19 cellular contexts compared by ENCODE assay signal in the genomic region with DNA sequence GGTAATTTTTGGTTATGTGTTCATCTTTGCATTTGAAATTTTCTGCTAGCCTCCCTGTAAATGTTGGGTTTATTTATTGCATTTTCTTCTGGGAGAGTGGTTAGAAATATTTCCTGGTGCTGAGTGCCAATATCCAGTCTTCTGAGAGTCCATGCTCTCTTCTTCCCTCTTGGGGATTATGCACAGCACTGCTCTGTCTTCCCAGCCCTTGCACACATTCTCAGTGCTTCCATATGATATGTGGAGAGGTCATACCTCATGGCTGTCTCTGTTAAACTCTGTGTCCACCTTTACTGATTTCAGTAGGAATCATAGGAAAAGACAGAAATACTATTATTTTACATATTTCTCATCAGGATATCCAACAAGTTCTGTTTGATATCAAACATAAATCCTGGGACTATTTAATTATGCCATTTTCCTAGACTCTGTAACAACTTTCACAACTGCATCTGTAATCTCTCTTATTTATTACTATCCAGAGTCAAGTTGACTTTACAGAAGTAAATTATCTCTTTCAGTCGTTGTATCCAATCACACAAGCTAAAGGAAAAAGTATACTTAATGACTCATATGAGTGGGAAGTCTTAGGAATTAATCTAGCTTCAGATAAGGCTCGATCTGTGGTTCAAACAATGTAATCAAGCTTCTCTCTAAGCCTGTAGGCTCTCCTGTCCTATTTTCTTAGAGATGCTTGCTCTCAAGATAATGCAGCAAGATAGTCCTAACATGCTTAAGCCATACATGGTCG. TPM values are rescaled to one million over a fixed set of nuclear protein-coding genes. Genes with fewer than 3 reads are reported as not detected.
DNase-seq lines count a peak whose midpoint lies in the region; ATAC-seq, FAIRE-seq and TF ChIP-seq lines count a peak whose summit lies in the region.
"Had no signal": no experiment of that assay in that cellular context is flagged by ENCODE, and none has a peak within 500 bp of the region (broad histone marks: within the 10 kb centered on the region; RNA-seq: fewer than 3 reads in every experiment).

No MANE protein-coding gene starts in this region.

- no peaks in the 10 kb centered on the region for H3K27me3 ChIP-seq in IMR-90 (ENCODE audit: control insufficient read depth, insufficient read depth, low read length)
- H3K27me3 ChIP-seq in H1 (replicated peaks in 1 of 4; ENCODE audit: control insufficient read depth in 3 of 4, extremely low read depth in 1 of 4, insufficient read depth in 3 of 4, low read length in 3 of 4) = no peaks in the 10 kb centered on the region
- H3K27me3 ChIP-seq in esophagus squamous epithelium = no peaks in the 10 kb centered on the region
- H3K27me3 ChIP-seq: BE2C, upper lobe of right lung had no signal

- H2BK120ac ChIP-seq in IMR-90 (ENCODE audit: low read depth, low read length) (no peak overlapping the region), H1 (replicated peaks; ENCODE audit: low read depth, low read length) (no peak overlapping the region)

- no peak overlapping the region for H2BK20ac ChIP-seq in IMR-90 (ENCODE audit: low read depth, low read length)
- H2BK20ac ChIP-seq in H1 (ENCODE audit: low read length) = no peak overlapping the region

- H3K9me3 ChIP-seq in IMR-90 (ENCODE audit: control insufficient read depth, insufficient read depth, low read length) = no peaks in the 10 kb centered on the region
- no peaks in the 10 kb centered on the region for H3K9me3 ChIP-seq in H1 (ENCODE audit: insufficient read depth in 2 of 2, low read depth in 1 of 2, low read length in 1 of 2)
- no peaks in the 10 kb centered on the region for H3K9me3 ChIP-seq in mucosa of descending colon
- H3K9me3 ChIP-seq in esophagus squamous epithelium = no peaks in the 10 kb centered on the region
- H3K9me3 ChIP-seq: BE2C, upper lobe of right lung had no signal

- H3K4me2 ChIP-seq in IMR-90 (ENCODE audit: low read depth, low read length) (no peak overlapping the region), H1 (ENCODE audit: insufficient read depth in 1 of 2, low read depth in 2 of 2, low read length in 2 of 2) (no peak overlapping the region)

- H3K79me1 ChIP-seq in IMR-90 (ENCODE audit: low read depth in 1 of 2, low read length in 2 of 2) = no peaks in the 10 kb centered on the region
- no peaks in the 10 kb centered on the region for H3K79me1 ChIP-seq in H1 (ENCODE audit: low read depth, low read length)

- FAIRE-seq in H1 (lab: Jason Lieb, UNC) = peak; percentile 76

- H3K79me2 ChIP-seq in H1 (ENCODE audit: control insufficient read depth in 1 of 2, insufficient read depth in 2 of 2, low read length in 2 of 2) = no peaks in the 10 kb centered on the region

- H3K4me3 ChIP-seq in IMR-90 (ENCODE audit: insufficient read depth, low read depth, low read length) (no peak overlapping the region), H1 (ENCODE audit: extremely low read depth in 1 of 4, insufficient read depth in 2 of 4, low read depth in 3 of 4, low read length in 4 of 4) (no peak overlapping the region), mucosa of descending colon (no peak overlapping the region), coronary artery (no peak overlapping the region), esophagus squamous epithelium (no peak overlapping the region)
- H3K4me3 ChIP-seq: upper lobe of right lung had no signal

- H3K18ac ChIP-seq in IMR-90 (ENCODE audit: low read depth, low read length) = no peak overlapping the region
- no peak overlapping the region for H3K18ac ChIP-seq in H1 (ENCODE audit: extremely low read depth, low read length)

- H4K91ac ChIP-seq in IMR-90 (ENCODE audit: insufficient read depth, low read depth, low read length) = no peak overlapping the region
- no peak overlapping the region for H4K91ac ChIP-seq in H1 (replicated peaks; ENCODE audit: insufficient read length, low read length)

- H3K27ac ChIP-seq in IMR-90 (ENCODE audit: insufficient read depth, low read length) (no peak overlapping the region), H1 (ENCODE audit: low read depth, low read length) (no peak overlapping the region), coronary artery (no peak overlapping the region), esophagus squamous epithelium (no peak overlapping the region)
- H3K27ac ChIP-seq: RWPE1, upper lobe of right lung had no signal

- POLR2A ChIA-PET in IMR-90 (lab: Charles Lee; ENCODE audit: unreplicated experiment) = no interaction called here
- POLR2A ChIA-PET in H1 (lab: Charles Lee; ENCODE audit: partially characterized antibody) = no interaction called here

- no peaks in the 10 kb centered on the region for H3K36me3 ChIP-seq in IMR-90 (ENCODE audit: control insufficient read depth, insufficient read depth, low read length)
- no peaks in the 10 kb centered on the region for H3K36me3 ChIP-seq in H1 (ENCODE audit: control insufficient read depth in 2 of 4, insufficient read depth in 4 of 4, low read length in 3 of 4)
- no peaks in the 10 kb centered on the region for H3K36me3 ChIP-seq in mucosa of descending colon (ENCODE audit: low read depth)
- no peaks in the 10 kb centered on the region for H3K36me3 ChIP-seq in esophagus squamous epithelium
- H3K36me3 ChIP-seq: BE2C, upper lobe of right lung had no signal

- intact Hi-C loops in IMR-90 (cut with micrococcal nuclease) = no loop called here
- intact Hi-C loops in mucosa of descending colon (cut with DNase I, micrococcal nuclease) = no loop called here
- intact Hi-C loops in esophagus squamous epithelium (cut with DNase I) = no loop called here

- no peak for TF ChIP-seq EP300 in H1 (IDR thresholded peaks at IDR 0.05; ENCODE audit: borderline replicate concordance in 1 of 2, low read depth in 2 of 2, low read length in 2 of 2)

- H2BK12ac ChIP-seq in H1 (ENCODE audit: low read depth, low read length) = no peak overlapping the region

- H3K4ac ChIP-seq in IMR-90 (ENCODE audit: low read depth, low read length) = no peak overlapping the region
- H3K4ac ChIP-seq in H1 (replicated peaks; ENCODE audit: insufficient read length, low read depth, low read length) = no peak overlapping the region

- no peak overlapping the region for H2BK5ac ChIP-seq in IMR-90 (ENCODE audit: low read depth, low read length, poor library complexity, severe bottlenecking)
- H2BK5ac ChIP-seq in H1 (ENCODE audit: low read depth, low read length) = no peak overlapping the region

- H3K14ac ChIP-seq in IMR-90 (replicated peaks; ENCODE audit: low read depth, low read length) (no peak overlapping the region), H1 (ENCODE audit: insufficient read length) (no peak overlapping the region)

- ATAC-seq in IMR-90 (ENCODE audit: low read depth) (peak; percentile 83), mucosa of descending colon (peak; percentile 43)
- ATAC-seq: stimulated activated naive CD8-positive, alpha-beta T cell treated with anti-CD3 and anti-CD28 coated beads, Interleukin-15, Interleukin-2, amounts not matched to agents 100 U/mL and 50 U/mL, for 24 hours; upper lobe of right lung had no signal

- TF ChIP-seq RAD21 in IMR-90 (IDR thresholded peaks at IDR 0.05; ENCODE audit: low read length) = no peak
- no peak for TF ChIP-seq RAD21 in H1 (IDR thresholded peaks at IDR 0.05 in 1 of 2, conservative IDR thresholded peaks at IDR 0.05 in 1 of 2; ENCODE audit: low read depth in 2 of 2, low read length in 2 of 2)

- H3K9ac ChIP-seq in IMR-90 (ENCODE audit: low read depth, low read length) (no peak overlapping the region), H1 (replicated peaks in 1 of 4; ENCODE audit: extremely low read depth in 1 of 4, low read depth in 3 of 4, low read length in 3 of 4) (peak overlapping the region in 1 of 4 experiments; percentile 34; a peak in 1 of 7 replicates)

- H2AK5ac ChIP-seq in IMR-90 (ENCODE audit: low read depth, low read length) (no peak overlapping the region), H1 (ENCODE audit: low read depth, low read length) (no peak overlapping the region)

- H2BK15ac ChIP-seq in IMR-90 (ENCODE audit: low read depth, low read length) (no peak overlapping the region), H1 (ENCODE audit: low read length) (no peak overlapping the region)

- TF ChIP-seq CTCF in IMR-90 (conservative IDR thresholded peaks at IDR 0.05; ENCODE audit: low read depth, low read length) (no peak), H1 (IDR thresholded peaks at IDR 0.05; ENCODE audit: control extremely low read depth in 1 of 3, insufficient read depth in 1 of 3, low read depth in 1 of 3, low read length in 3 of 3) (no peak), mucosa of descending colon (IDR thresholded peaks at IDR 0.05) (no peak), coronary artery (IDR thresholded peaks at IDR 0.05) (no peak), esophagus squamous epithelium (IDR thresholded peaks at IDR 0.05) (no peak)

- DNase-seq in COLO829 (ENCODE audit: low spot score) (peak; percentile 44), IMR-90 (peak; percentile 59), H1 (ENCODE audit: low read depth in 1 of 2, low spot score in 2 of 2) (no peak), mucosa of descending colon (no peak), islet precursor cell (no peak), coronary artery (ENCODE audit: low spot score) (no peak), retina (no peak), esophagus squamous epithelium (lab: John Stamatoyannopoulos, UW) (no peak)
- DNase-seq: activated CD4-positive, CD25-positive, alpha-beta regulatory T cell treated with anti-CD3 and anti-CD28 coated beads, Interleukin-2, amount 50 U/mL, for 72 hours; BE2C; DMS79 treated with DMSO at 0.1 percent for 48 hours; effector CD4-positive, alpha-beta T cell; MM.1S; NCI-H2029 treated with DMSO at 0.1 percent for 48 hours; NCI-H82; stimulated activated naive CD8-positive, alpha-beta T cell treated with anti-CD3 and anti-CD28 coated beads, Interleukin-15, Interleukin-2, amounts not matched to agents 100 U/mL and 50 U/mL, for 24 hours; upper lobe of right lung had no signal

- H4K8ac ChIP-seq in IMR-90 (ENCODE audit: low read depth in 2 of 2, low read length in 2 of 2) (no peak overlapping the region), H1 (ENCODE audit: extremely low read depth, insufficient read depth, low read length) (no peak overlapping the region)

- no CpG with 5 or more reads among the region's 3 CpGs for WGBS in IMR-90 (ENCODE audit: extremely low coverage in 2 of 2, insufficient read length in 1 of 2), 2 experiments
- 69% methylated on average over 3 of the region's 3 CpGs; no CpG with 5 or more reads in 1 of the 2 experiments for WGBS in H1 (ENCODE audit: extremely low coverage in 1 of 2, insufficient coverage in 1 of 2, insufficient read length in 1 of 2, insufficient replicate concordance in 2 of 2, low coverage in 1 of 2, low lambda C conversion rate in 2 of 2, missing lambda C conversion rate in 1 of 2), 2 experiments
- 29 to 30% methylated on average over 3 of the region's 3 CpGs for WGBS in esophagus squamous epithelium, 2 donors

- H4K20me1 ChIP-seq in IMR-90 (ENCODE audit: insufficient read depth, low read length) (no peaks in the 10 kb centered on the region), H1 (replicated peaks in 1 of 2; ENCODE audit: control insufficient read depth in 1 of 2, insufficient read depth in 2 of 2, low read length in 2 of 2) (no peaks in the 10 kb centered on the region)

- H3K23me2 ChIP-seq in H1 (ENCODE audit: low read depth, low read length) = no peaks in the 10 kb centered on the region

- CTCF ChIA-PET in IMR-90 (lab: Yijun Ruan, JAX) (no interaction called here), H1 (lab: Charles Lee; ENCODE audit: partially characterized antibody) (no interaction called here)

- no peak overlapping the region for H2AK9ac ChIP-seq in IMR-90 (replicated peaks; ENCODE audit: low read depth, low read length, poor library complexity)

- H4K5ac ChIP-seq in IMR-90 (ENCODE audit: low read depth, low read length) = no peak overlapping the region
- H4K5ac ChIP-seq in H1 (ENCODE audit: insufficient read length, low read depth, low read length) = no peak overlapping the region

- H2AFZ ChIP-seq in IMR-90 (replicated peaks; ENCODE audit: low read length, poor library complexity) (no peak overlapping the region), H1 (ENCODE audit: low read length) (no peak overlapping the region)

- no peaks in the 10 kb centered on the region for H3K9me1 ChIP-seq in IMR-90 (ENCODE audit: insufficient read depth, low read length)

- H3K4me1 ChIP-seq in IMR-90 (ENCODE audit: control insufficient read depth, insufficient read depth, low read length) (no peaks in the 10 kb centered on the region), H1 (replicated peaks in 1 of 4; ENCODE audit: control insufficient read depth in 3 of 4, insufficient read depth in 4 of 4, low read length in 3 of 4) (peaks cover 0 to 4% (median 3%) of the 10 kb centered on the region in 4 experiments; a peak in 3 of 7 replicates), mucosa of descending colon (ENCODE audit: low read depth) (peaks cover 3% of the 10 kb centered on the region), esophagus squamous epithelium (no peaks in the 10 kb centered on the region)
- H3K4me1 ChIP-seq: BE2C, upper lobe of right lung had no signal

- TF ChIP-seq POLR2A in IMR-90 (IDR thresholded peaks at IDR 0.05; ENCODE audit: low read depth, low read length) (no peak), H1 (IDR thresholded peaks at IDR 0.05; ENCODE audit: control extremely low read depth in 1 of 2, low read depth in 2 of 2, low read length in 2 of 2) (no peak), esophagus squamous epithelium (IDR thresholded peaks at IDR 0.05) (no peak)

- no TSS peak for BruUV-seq in IMR-90 (replicated peaks; lab: Mats Ljungman, UMichigan)

- dilution Hi-C loops in IMR-90 (cut with HindIII; ENCODE audit: low sequenced_read_pairs, unreplicated experiment) = no loop called here

- H3K23ac ChIP-seq in IMR-90 (ENCODE audit: low read depth, low read length) (no peak overlapping the region), H1 (ENCODE audit: insufficient read length) (no peak overlapping the region)

- H3K56ac ChIP-seq in IMR-90 (ENCODE audit: extremely low read depth, insufficient read depth, low read length) (no peak overlapping the region), H1 (replicated peaks; ENCODE audit: insufficient read length, low read depth, low read length) (no peak overlapping the region)

- in situ Hi-C loops in IMR-90 (cut with MboI; ENCODE audit: low sequenced_read_pairs) = no loop called here

RNA-seq across cellular contexts. Expression of gene NXPE1, which starts 2.7 kb away (rescaled TPM):
- not detected in 2 replicates for total RNA-seq in IMR-90 (2012; rRNA removed)
- not detected in 2 replicates for polyA plus RNA-seq in IMR-90 (2012; rRNA removed)
- polyA plus RNA-seq in IMR-90 (2012; cell fraction: cytosol; rRNA removed) = not detected in 2 replicates
- not detected in 2 replicates for polyA plus RNA-seq in IMR-90 (2012; cell fraction: nucleus; rRNA removed; ENCODE audit: low replicate concordance)
- total RNA-seq in H1 (2021; fragmentation: NEBNext Ultra II Directional; extraction: Animal tissue kit (Norgen Biotek cat#: 25700)) = not detected in 2 replicates
- polyA plus RNA-seq in H1 (2011; rRNA removed) = not detected in 2 replicates
- not detected for polyA plus RNA-seq in H1 (2011; cell fraction: cytosol; rRNA removed)
- not detected for polyA plus RNA-seq in H1 (2011; cell fraction: nucleus; rRNA removed)
- not detected in 4 replicates for polyA plus RNA-seq in H1 (2012, experiment 1 of 2)
- polyA plus RNA-seq in H1 (2012, experiment 2 of 2) = 0.08 TPM
- polyA plus RNA-seq in H1 (2013, experiment 1 of 2) = not detected
- not detected for polyA plus RNA-seq in H1 (2013, experiment 2 of 2)
- polyA minus RNA-seq in H1 (2011; rRNA and poly(A)+ RNA removed) = not detected in 2 replicates
- polyA minus RNA-seq in H1 (2011; cell fraction: cytosol; rRNA and poly(A)+ RNA removed) = not detected
- polyA minus RNA-seq in H1 (2011; cell fraction: nucleus; rRNA and poly(A)+ RNA removed) = not detected
- 100 to 1,000 TPM; 139 to 414 (median 194) TPM for total RNA-seq in mucosa of descending colon
- not detected for total RNA-seq in esophagus squamous epithelium
- total RNA-seq: mononuclear cell, upper lobe of right lung had no signal

RNA-seq across cellular contexts. Expression of gene NXPE4, which starts 33.2 kb away (rescaled TPM):
- total RNA-seq in IMR-90 (2012; rRNA removed) (not detected in 2 replicates), mucosa of descending colon (100 to 1,000 TPM in 2 of 3 donors, 10 to 100 TPM in 1; 64.4 to 283 (median 183) TPM), esophagus squamous epithelium (under 1 TPM in 1 of 4 donors, not detected in 3; 0.15 TPM)
- polyA plus RNA-seq in IMR-90 (2012; rRNA removed) (not detected in 2 replicates), H1 (2011; rRNA removed) (not detected in 2 replicates)
- not detected in 2 replicates for polyA plus RNA-seq in IMR-90 (2012; cell fraction: cytosol; rRNA removed)
- polyA plus RNA-seq in IMR-90 (2012; cell fraction: nucleus; rRNA removed; ENCODE audit: low replicate concordance) = not detected in 2 replicates
- total RNA-seq in H1 (2021; fragmentation: NEBNext Ultra II Directional; extraction: Animal tissue kit (Norgen Biotek cat#: 25700)) = not detected in 2 replicates
- not detected for polyA plus RNA-seq in H1 (2011; cell fraction: cytosol; rRNA removed)
- polyA plus RNA-seq in H1 (2011; cell fraction: nucleus; rRNA removed) = not detected
- polyA plus RNA-seq in H1 (2012, experiment 1 of 2) = not detected in 4 replicates
- polyA plus RNA-seq in H1 (2012, experiment 2 of 2) = not detected
- not detected for polyA plus RNA-seq in H1 (2013, experiment 1 of 2)
- polyA plus RNA-seq in H1 (2013, experiment 2 of 2) = not detected
- polyA minus RNA-seq in H1 (2011; rRNA and poly(A)+ RNA removed) = not detected in 2 replicates
- polyA minus RNA-seq in H1 (2011; cell fraction: cytosol; rRNA and poly(A)+ RNA removed) = not detected
- polyA minus RNA-seq in H1 (2011; cell fraction: nucleus; rRNA and poly(A)+ RNA removed) = not detected
- total RNA-seq: mononuclear cell, upper lobe of right lung had no signal

Comparison
In these comparisons a context has a peak if more than half of its experiments do, and no peak if none do; other contexts are left out.
1. DNase-seq: peak in COLO829 (single experiment) and IMR-90 (single experiment); none in H1 (0 of 2), mucosa of descending colon (0 of 3), islet precursor cell (single experiment), coronary artery (single experiment), retina (single experiment) and esophagus squamous epithelium (single experiment).
2. RNA of gene NXPE1, which starts 2.7 kb away (total RNA-seq): 139 to 414 TPM in mucosa of descending colon; not detected in IMR-90, not detected in H1 and not detected in esophagus squamous epithelium; every median in the first group is over 100 times any median in the second.
3. RNA of gene NXPE4, which starts 33.2 kb away (total RNA-seq): 64.4 to 283 TPM in mucosa of descending colon; not detected in IMR-90, not detected in H1 and 0.15 TPM in esophagus squamous epithelium; every median in the first group is over 10 times any median in the second.